ENCODE assay signal across 9 cellular contexts in genomic region chr13:21478881-21479808, GRCh38. TPM values are rescaled to one million over a fixed set of nuclear protein-coding genes. Genes with fewer than 3 reads are reported as not detected.
DNase-seq lines count a peak whose midpoint lies in the region; ATAC-seq and TF ChIP-seq lines count a peak whose summit lies in the region.
"Had no signal": no experiment of that assay in that cellular context is flagged by ENCODE, and none has a peak within 500 bp of the region (broad histone marks: within the 10 kb centered on the region; RNA-seq: fewer than 3 reads in every experiment).

No MANE protein-coding gene starts in this region.

- WGBS in adrenal gland, 4 donors: 20 to 23% (median 21%) methylated on average over 8 of the region's 8 CpGs
- 16 to 22% methylated on average over 8 of the region's 8 CpGs for WGBS in heart right ventricle, 2 donors

- H3K4me3 ChIP-seq in KMS-11 (IDR thresholded peaks at IDR 0.05; ENCODE audit: insufficient read depth, low read depth, low read length) (no peak overlapping the region), PC-3 (ENCODE audit: low read length) (peak overlapping the region; percentile 59), adrenal gland (peak overlapping the region in 1 of 4 donors; percentile 5), heart right ventricle (peak overlapping the region in 6 of 10 donors; percentile 16 to 46 (median 27)), rectal smooth muscle tissue (ENCODE audit: low read length) (peak overlapping the region; percentile 20)
- H3K4me3 ChIP-seq: BLaER1 had no signal

- TF ChIP-seq POLR2A in adrenal gland (IDR thresholded peaks at IDR 0.05): no peak

- peak; percentile 30 to 82 (median 54) for DNase-seq in NCI-H1417 (lab: John Stamatoyannopoulos, UW)
- DNase-seq in NCI-H1417 treated with DMSO at 0.1 percent for 48 hours (lab: John Stamatoyannopoulos, UW): no peak
- peak; percentile 77 for DNase-seq in PC-3
- peak in 5 of 7 donors; percentile 34 to 67 (median 59) for DNase-seq in adrenal gland
- peak in 1 of 2 donors; percentile 73 for DNase-seq in heart right ventricle

- H3K4me1 ChIP-seq in KMS-11 (ENCODE audit: low read depth, poor library complexity, severe bottlenecking): no peaks in the 10 kb centered on the region
- peaks cover 6% of the 10 kb centered on the region for H3K4me1 ChIP-seq in PC-3 (ENCODE audit: insufficient read depth, low read length)
- H3K4me1 ChIP-seq in adrenal gland (replicated peaks in 1 of 2): peaks cover 0 to 8% of the 10 kb centered on the region in 2 donors
- peaks cover 0 to 20% (median 9%) of the 10 kb centered on the region in 9 donors for H3K4me1 ChIP-seq in heart right ventricle
- no peaks in the 10 kb centered on the region for H3K4me1 ChIP-seq in rectal smooth muscle tissue (ENCODE audit: control insufficient read depth, insufficient read depth, low read length)

- no peaks in the 10 kb centered on the region for H3K36me3 ChIP-seq in KMS-11 (ENCODE audit: insufficient read depth)
- no peaks in the 10 kb centered on the region for H3K36me3 ChIP-seq in PC-3 (ENCODE audit: low read depth, low read length)
- no peaks in the 10 kb centered on the region for H3K36me3 ChIP-seq in adrenal gland (replicated peaks in 1 of 2)
- no peaks in the 10 kb centered on the region for H3K36me3 ChIP-seq in heart right ventricle
- H3K36me3 ChIP-seq in rectal smooth muscle tissue (ENCODE audit: control insufficient read depth, insufficient read depth, low read length): no peaks in the 10 kb centered on the region
- H3K36me3 ChIP-seq: BLaER1 had no signal

- CTCF ChIA-PET in PC-3 (lab: Charles Lee): interaction anchor here (1.0 kb wide), 1 partner anchor 180 kb away, joined by 3 read pairs; no protein-coding TSS in a partner anchor

- no peaks in the 10 kb centered on the region for H3K9me2 ChIP-seq in PC-3 (replicated peaks; ENCODE audit: low read length)

- H3K9ac ChIP-seq in KMS-11 (no peak overlapping the region), PC-3 (ENCODE audit: low read length) (no peak overlapping the region), rectal smooth muscle tissue (ENCODE audit: low read length) (no peak overlapping the region)
- H3K9ac ChIP-seq: BLaER1 had no signal

- H4K20me1 ChIP-seq in KMS-11 (ENCODE audit: insufficient read depth) (no peaks in the 10 kb centered on the region), PC-3 (ENCODE audit: low read length) (no peaks in the 10 kb centered on the region)
- H4K20me1 ChIP-seq: BLaER1 had no signal

- POLR2A ChIA-PET in PC-3 (lab: Charles Lee; ENCODE audit: unreplicated experiment): no interaction called here

- peak overlapping the region; percentile 29; the same call in 1 of the 2 replicates for H3K4me2 ChIP-seq in KMS-11
- peak overlapping the region; percentile 83 for H3K4me2 ChIP-seq in PC-3 (ENCODE audit: low read length)
- H3K4me2 ChIP-seq: BLaER1 had no signal

- ATAC-seq in PC-3 (peak; percentile 43), heart right ventricle (peak in 7 of 8 donors; percentile 60 to 76 (median 63)), GM21360 (IDR thresholded peaks at IDR 0.05; ENCODE audit: unreplicated experiment) (no peak)

- BruUV-seq in PC-3 (replicated peaks; lab: Mats Ljungman, UMichigan): no TSS peak

- H2AFZ ChIP-seq in KMS-11 (ENCODE audit: low read depth): peak overlapping the region; percentile 26; the same call in 1 of the 2 replicates
- peak overlapping the region; percentile 66 for H2AFZ ChIP-seq in PC-3 (ENCODE audit: low read length)

- no peaks in the 10 kb centered on the region for H3F3A ChIP-seq in PC-3 (ENCODE audit: low read length, unreplicated experiment)

- TF ChIP-seq CTCF in KMS-11 (conservative IDR thresholded peaks at IDR 0.05; ENCODE audit: low read depth, low read length) (peak; percentile 26), PC-3 (conservative IDR thresholded peaks at IDR 0.05; ENCODE audit: low read depth, low read length) (peak; percentile 56), adrenal gland (IDR thresholded peaks at IDR 0.05) (peak; percentile 31 to 77 (median 71)), heart right ventricle (IDR thresholded peaks at IDR 0.05) (peak; percentile 43 to 83 (median 72))

- H3K27me3 ChIP-seq in KMS-11 (ENCODE audit: insufficient read depth, low read depth) (no peaks in the 10 kb centered on the region), PC-3 (ENCODE audit: low read length) (no peaks in the 10 kb centered on the region), adrenal gland (no peaks in the 10 kb centered on the region), heart right ventricle (no peaks in the 10 kb centered on the region), rectal smooth muscle tissue (ENCODE audit: control insufficient read depth, insufficient read depth, low read length) (no peaks in the 10 kb centered on the region)
- H3K27me3 ChIP-seq: BLaER1 had no signal

- intact Hi-C loops in PC-3 (cut with micrococcal nuclease): loop anchor here (1.0 to 2.0 kb wide), 3 partner anchors 141 to 536 kb away; no protein-coding TSS in a partner anchor
- intact Hi-C loops in adrenal gland (cut with DNase I): loop anchor here (5.0 to 10.0 kb wide), 3 partner anchors 182 to 542 kb away; no protein-coding TSS in a partner anchor
- intact Hi-C loops in heart right ventricle (cut with DNase I): loop anchor here in 9 of 10 donors (1.0 to 10.0 kb wide), 10 partner anchors 104 to 537 kb away; partner anchors contain the start of genes MRPL57 (in 1 of the 9) and SKA3 (in 1 of the 9)

- no peaks in the 10 kb centered on the region for H3K9me3 ChIP-seq in PC-3 (ENCODE audit: low read length)
- H3K9me3 ChIP-seq in adrenal gland (replicated peaks in 1 of 3): no peaks in the 10 kb centered on the region
- no peaks in the 10 kb centered on the region for H3K9me3 ChIP-seq in heart right ventricle
- H3K9me3 ChIP-seq: BLaER1 had no signal

- H3K27ac ChIP-seq in KMS-11 (no peak overlapping the region), PC-3 (ENCODE audit: low read length) (no peak overlapping the region), adrenal gland (no peak overlapping the region), heart right ventricle (no peak overlapping the region), rectal smooth muscle tissue (ENCODE audit: low read depth, low read length) (no peak overlapping the region)
- H3K27ac ChIP-seq: BLaER1 had no signal

- H3K79me2 ChIP-seq in KMS-11 (ENCODE audit: insufficient read depth, low read depth) (no peaks in the 10 kb centered on the region), PC-3 (ENCODE audit: low read length) (no peaks in the 10 kb centered on the region)

RNA-seq across cellular contexts. Expression of gene ZDHHC20, which starts 20.0 kb away (rescaled TPM):
- total RNA-seq in PC-3 (2014; rRNA removed) (46.4 and 53.7 TPM in 2 replicates), adrenal gland (10 to 100 TPM; 36.3 to 93.0 (median 47.3) TPM), heart right ventricle (10 to 100 TPM; 11.4 to 28.5 (median 14.8) TPM)
- polyA plus RNA-seq in adrenal gland (10 to 100 TPM in 1 of 3 donors, 1 to 10 TPM in 2; 7.0 to 38.0 (median 7.5) TPM), heart right ventricle (1 to 10 TPM; 6.3 to 8.4 TPM)
